Comparison of ENCODE assay signal across 17 cellular contexts in genomic region chr3:61765109-61765876, GRCh38.
DNase-seq lines count a peak whose midpoint lies in the region; ATAC-seq, FAIRE-seq and TF ChIP-seq lines count a peak whose summit lies in the region.
"Had no signal": no experiment of that assay in that cellular context is flagged by ENCODE, and none has a peak within 500 bp of the region (broad histone marks: within the 10 kb centered on the region; RNA-seq: fewer than 3 reads in every experiment).

No MANE protein-coding gene starts in this region.

- no peaks in the 10 kb centered on the region for H3K79me2 ChIP-seq in GM12878 (ENCODE audit: control insufficient read depth, insufficient read depth, low read length)

- RAD21 ChIA-PET in GM12878 (lab: Charles Lee; ENCODE audit: unreplicated experiment) = interaction anchor here (1.1 to 1.2 kb wide), 2 partner anchors 47 to 201 kb away, joined by 3 read pairs; no protein-coding TSS in a partner anchor

- no peak for TF ChIP-seq POLR2A in GM12878 (IDR thresholded peaks at IDR 0.05; ENCODE audit: low read depth, low read length)

- intact Hi-C loops in GM12878 (cut with micrococcal nuclease; ENCODE audit: unreplicated experiment) = no loop called here
- intact Hi-C loops in mucosa of descending colon (cut with DNase I, micrococcal nuclease) = no loop called here

- no peaks in the 10 kb centered on the region for H3K36me3 ChIP-seq in GM12878 (ENCODE audit: control insufficient read depth in 2 of 2, insufficient read depth in 2 of 2, low read length in 1 of 2)
- H3K36me3 ChIP-seq in mucosa of descending colon (ENCODE audit: low read depth) = no peaks in the 10 kb centered on the region

- no peaks in the 10 kb centered on the region for H3K9me3 ChIP-seq in GM12878 (replicated peaks; ENCODE audit: control insufficient read depth, insufficient read depth, low read length)
- H3K9me3 ChIP-seq in mucosa of descending colon = no peaks in the 10 kb centered on the region

- TF ChIP-seq RAD21 in GM12878 (IDR thresholded peaks at IDR 0.05; ENCODE audit: insufficient read depth, low read depth, low read length) = no peak

- SMC1A ChIA-PET in GM12878 (lab: Charles Lee; ENCODE audit: uncharacterized antibody, unreplicated experiment) = interaction anchor here (0.7 to 2.1 kb wide), 8 partner anchors 9 to 200 kb away, joined by 3 to 9 read pairs (median 4); no protein-coding TSS in a partner anchor

- no peak overlapping the region for H3K4me2 ChIP-seq in GM12878 (ENCODE audit: control insufficient read depth, insufficient read depth)
- H3K4me2 ChIP-seq: BLaER1 treated with 17β-estradiol and CSF1 and Interleukin-3, amounts not matched to agents 10 nM and 100 nM had no signal

- H3K4me3 ChIP-seq in GM12878 (no peak overlapping the region), mucosa of descending colon (no peak overlapping the region)
- H3K4me3 ChIP-seq: BLaER1 treated with 17β-estradiol and CSF1 and Interleukin-3, amounts not matched to agents 10 nM and 100 nM; GM23248 had no signal

- H3K27me3 ChIP-seq in GM12878 (replicated peaks in 1 of 2; ENCODE audit: control insufficient read depth in 2 of 2, insufficient read depth in 2 of 2, low read length in 1 of 2) = no peaks in the 10 kb centered on the region
- H3K27me3 ChIP-seq: BLaER1 treated with 17β-estradiol and CSF1 and Interleukin-3, amounts not matched to agents 10 nM and 100 nM had no signal

- in situ Hi-C loops in GM12878 (cut with MboI) = no loop called here

- no peak for ATAC-seq in GM12878
- peak; percentile 64 for ATAC-seq in mucosa of descending colon
- no peak for ATAC-seq in HG02970 (IDR thresholded peaks at IDR 0.05; ENCODE audit: low FRiP score, unreplicated experiment)

- no peak for FAIRE-seq in GM12878 (lab: Jason Lieb, UNC)
- FAIRE-seq: GM12891 had no signal

- CTCF ChIA-PET in HEK293T (lab: Yijun Ruan, JAX) = interaction anchor here (0.6 to 0.7 kb wide), 2 partner anchors 10 to 75 kb away, joined by 3 read pairs; no protein-coding TSS in a partner anchor
- CTCF ChIA-PET in GM12878 (lab: Yijun Ruan, JAX) = interaction anchor here (0.5 to 1.4 kb wide), 5 partner anchors 10 to 365 kb away, joined by 3 to 6 read pairs (median 3); no protein-coding TSS in a partner anchor

- no peak overlapping the region for H3K27ac ChIP-seq in GM12878 (ENCODE audit: control insufficient read depth, insufficient read depth)
- H3K27ac ChIP-seq: BLaER1 treated with 17β-estradiol and CSF1 and Interleukin-3, amounts not matched to agents 10 nM and 100 nM; GM23248 had no signal

- POLR2A ChIA-PET in HEK293T (lab: Yijun Ruan, JAX) = no interaction called here
- POLR2A ChIA-PET in GM12878 (lab: Charles Lee) = interaction anchor here (0.6 to 1.3 kb wide), 4 partner anchors 10 to 378 kb away, joined by 3 to 5 read pairs (median 3); no protein-coding TSS in a partner anchor

- no peak overlapping the region for H2AFZ ChIP-seq in GM12878 (ENCODE audit: control insufficient read depth, low read depth, low read length)
- H2AFZ ChIP-seq: GM23248 had no signal

- H3K9ac ChIP-seq in GM12878 (ENCODE audit: control insufficient read depth, insufficient read depth, low read length) = no peak overlapping the region
- H3K9ac ChIP-seq: BLaER1 treated with 17β-estradiol and CSF1 and Interleukin-3, amounts not matched to agents 10 nM and 100 nM; GM23248 had no signal

- TF ChIP-seq CTCF in GM12878 (IDR thresholded peaks at IDR 0.05 in 2 of 3, conservative IDR thresholded peaks at IDR 0.05 in 1 of 3; ENCODE audit: control insufficient read depth in 2 of 3, extremely low read depth in 1 of 3, insufficient read depth in 1 of 3, low read depth in 3 of 3, low read length in 3 of 3) (no peak), mucosa of descending colon (IDR thresholded peaks at IDR 0.05) (no peak)

- no peaks in the 10 kb centered on the region for H4K20me1 ChIP-seq in GM12878 (ENCODE audit: control insufficient read depth, insufficient read depth)

- WGBS in GM12878 (ENCODE audit: insufficient coverage, insufficient replicate concordance, low lambda C conversion rate, missing lambda C conversion rate) = 3% methylated on average over 6 of the region's 6 CpGs

- TF ChIP-seq EP300 in GM12878 (IDR thresholded peaks at IDR 0.05; ENCODE audit: borderline replicate concordance in 1 of 2, control insufficient read depth in 1 of 2, low read depth in 2 of 2, low read length in 2 of 2) = no peak

- no TSS peak for BruUV-seq in GM12878 (replicated peaks; lab: Mats Ljungman, UMichigan)

- H3K4me1 ChIP-seq in GM12878 (ENCODE audit: control insufficient read depth, insufficient read depth, low read length) (no peaks in the 10 kb centered on the region), mucosa of descending colon (ENCODE audit: low read depth) (peaks cover 3% of the 10 kb centered on the region)
- H3K4me1 ChIP-seq: BLaER1 treated with 17β-estradiol and CSF1 and Interleukin-3, amounts not matched to agents 10 nM and 100 nM had no signal

- peak; percentile 5 for DNase-seq in A172 (ENCODE audit: low spot score)
- no peak for DNase-seq in HEK293T (ENCODE audit: extremely low spot score)
- no peak for DNase-seq in GM12878 (ENCODE audit: low read depth, low spot score)
- no peak for DNase-seq in mucosa of descending colon
- no peak for DNase-seq in cerebellar cortex (ENCODE audit: low spot score)
- no peak for DNase-seq in NCI-H1930 (lab: John Stamatoyannopoulos, UW)
- no peak for DNase-seq in GM19238 (ENCODE audit: insufficient read length, low spot score)
- DNase-seq: 8988T; ACHN; CD4-positive, CD25-positive, alpha-beta regulatory T cell; DMS 273 treated with DMSO at 0.1 percent for 48 hours; GM23248; H7; HFFc6 had no signal

TF ChIP-seq in HEK293T, 16 proteins besides CTCF, POLR2A, EP300 and RAD21:
- TF ChIP-seq NFRKB (IDR thresholded peaks at IDR 0.05) (no peak), FOXK2 (IDR thresholded peaks at IDR 0.05) (no peak), FOXM1 (IDR thresholded peaks at IDR 0.05; ENCODE audit: borderline replicate concordance) (no peak), ELF4 (IDR thresholded peaks at IDR 0.05) (no peak), ARNT (IDR thresholded peaks at IDR 0.05) (no peak)
- TF ChIP-seq, protein P1, sequence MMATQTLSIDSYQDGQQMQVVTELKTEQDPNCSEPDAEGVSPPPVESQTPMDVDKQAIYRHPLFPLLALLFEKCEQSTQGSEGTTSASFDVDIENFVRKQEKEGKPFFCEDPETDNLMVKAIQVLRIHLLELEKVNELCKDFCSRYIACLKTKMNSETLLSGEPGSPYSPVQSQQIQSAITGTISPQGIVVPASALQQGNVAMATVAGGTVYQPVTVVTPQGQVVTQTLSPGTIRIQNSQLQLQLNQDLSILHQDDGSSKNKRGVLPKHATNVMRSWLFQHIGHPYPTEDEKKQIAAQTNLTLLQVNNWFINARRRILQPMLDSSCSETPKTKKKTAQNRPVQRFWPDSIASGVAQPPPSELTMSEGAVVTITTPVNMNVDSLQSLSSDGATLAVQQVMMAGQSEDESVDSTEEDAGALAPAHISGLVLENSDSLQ (IDR thresholded peaks at IDR 0.05) = peak; percentile 64

TF ChIP-seq in GM12878, 131 proteins besides CTCF, POLR2A, EP300 and RAD21:
- TF ChIP-seq, protein P1 (IDR thresholded peaks at IDR 0.05) = peak; percentile 53
- TF ChIP-seq TCF12 (IDR thresholded peaks at IDR 0.05; ENCODE audit: low read depth, low read length) = no peak
